ENCODE assay signal across 1 cellular context in the genomic region with DNA sequence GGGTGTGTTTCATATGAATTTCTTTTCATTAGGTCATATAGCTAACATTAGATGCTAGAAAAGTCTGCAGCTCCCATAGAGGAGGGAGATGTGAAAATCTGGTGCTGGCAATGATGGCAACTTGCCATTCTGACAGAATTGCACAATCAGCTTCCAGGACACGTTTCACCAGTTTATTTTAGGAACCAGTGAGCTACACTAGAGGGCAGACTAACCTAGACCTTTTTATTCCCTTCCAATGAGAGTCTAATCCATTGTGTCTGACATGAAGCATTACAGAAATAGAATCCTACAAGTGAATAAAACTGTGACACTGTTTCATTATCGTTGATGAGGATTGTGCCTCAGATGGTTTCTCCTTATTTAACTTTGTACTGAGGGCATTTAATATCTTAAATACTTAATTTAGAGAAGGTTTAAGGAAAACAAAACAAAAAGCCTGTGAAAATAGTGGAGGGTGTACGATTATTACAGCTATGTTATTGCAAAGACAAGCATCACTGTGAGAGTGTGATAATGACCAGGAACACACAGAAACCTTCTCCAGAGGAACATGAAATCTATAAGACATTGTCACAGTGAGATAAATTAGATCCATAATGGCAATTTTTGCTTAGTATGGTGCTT.
TF ChIP-seq lines count a peak whose summit lies in the region.

No MANE protein-coding gene starts in this region.

TF ChIP-seq in K562, 482 proteins besides CTCF, POLR2A, EP300 and RAD21 (continued from another document and continues in another):
- TF ChIP-seq MYC (IDR thresholded peaks at IDR 0.05; ENCODE audit: low read depth, low read length): no peak
- TF ChIP-seq MYC (CRISPR knock-in tag; IDR thresholded peaks at IDR 0.05; ENCODE audit: borderline replicate concordance, low read depth): no peak
- TF ChIP-seq ZNF232 (CRISPR knock-in tag; IDR thresholded peaks at IDR 0.05): no peak
- TF ChIP-seq SIX5 (IDR thresholded peaks at IDR 0.05; ENCODE audit: borderline replicate concordance in 1 of 2, insufficient read depth in 1 of 2, low read depth in 1 of 2, low read length in 2 of 2): no peak
- peak; percentile 23; the same call in 1 of the 2 replicates for TF ChIP-seq ZNF316 (IDR thresholded peaks at IDR 0.05)
- TF ChIP-seq ZNF444 (CRISPR knock-in tag; IDR thresholded peaks at IDR 0.05): no peak
- TF ChIP-seq, protein P1, sequence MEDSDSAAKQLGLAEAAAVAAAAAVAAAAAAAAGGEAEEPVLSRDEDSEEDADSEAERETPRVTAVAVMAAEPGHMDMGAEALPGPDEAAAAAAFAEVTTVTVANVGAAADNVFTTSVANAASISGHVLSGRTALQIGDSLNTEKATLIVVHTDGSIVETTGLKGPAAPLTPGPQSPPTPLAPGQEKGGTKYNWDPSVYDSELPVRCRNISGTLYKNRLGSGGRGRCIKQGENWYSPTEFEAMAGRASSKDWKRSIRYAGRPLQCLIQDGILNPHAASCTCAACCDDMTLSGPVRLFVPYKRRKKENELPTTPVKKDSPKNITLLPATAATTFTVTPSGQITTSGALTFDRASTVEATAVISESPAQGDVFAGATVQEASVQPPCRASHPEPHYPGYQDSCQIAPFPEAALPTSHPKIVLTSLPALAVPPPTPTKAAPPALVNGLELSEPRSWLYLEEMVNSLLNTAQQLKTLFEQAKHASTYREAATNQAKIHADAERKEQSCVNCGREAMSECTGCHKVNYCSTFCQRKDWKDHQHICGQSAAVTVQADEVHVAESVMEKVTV (CRISPR knock-in tag; IDR thresholded peaks at IDR 0.05): peak; percentile 39; the same call in 1 of the 2 replicates
- no peak for TF ChIP-seq SRSF9 (IDR thresholded peaks at IDR 0.05; ENCODE audit: borderline replicate concordance, low read depth, low read length)
- TF ChIP-seq RBM15 (IDR thresholded peaks at IDR 0.05; ENCODE audit: insufficient read depth, low read length): no peak
- no peak for TF ChIP-seq HNRNPL (IDR thresholded peaks at IDR 0.05; ENCODE audit: low read depth, low read length)
- TF ChIP-seq ZNF253 (CRISPR knock-in tag; conservative IDR thresholded peaks at IDR 0.05): no peak
- TF ChIP-seq ZKSCAN8 (CRISPR knock-in tag; IDR thresholded peaks at IDR 0.05): no peak
- TF ChIP-seq CEBPG (CRISPR knock-in tag; IDR thresholded peaks at IDR 0.05): peak; percentile 81
- TF ChIP-seq CEBPG (tag; conservative IDR thresholded peaks at IDR 0.05 in 1 of 2, IDR thresholded peaks at IDR 0.05 in 1 of 2): peak; percentile 94 to 98
- TF ChIP-seq MEF2A (IDR thresholded peaks at IDR 0.05; ENCODE audit: control insufficient read depth, low read depth, low read length): no peak
- TF ChIP-seq IFI16 (CRISPR knock-in tag; IDR thresholded peaks at IDR 0.05): no peak
- TF ChIP-seq, protein P2, sequence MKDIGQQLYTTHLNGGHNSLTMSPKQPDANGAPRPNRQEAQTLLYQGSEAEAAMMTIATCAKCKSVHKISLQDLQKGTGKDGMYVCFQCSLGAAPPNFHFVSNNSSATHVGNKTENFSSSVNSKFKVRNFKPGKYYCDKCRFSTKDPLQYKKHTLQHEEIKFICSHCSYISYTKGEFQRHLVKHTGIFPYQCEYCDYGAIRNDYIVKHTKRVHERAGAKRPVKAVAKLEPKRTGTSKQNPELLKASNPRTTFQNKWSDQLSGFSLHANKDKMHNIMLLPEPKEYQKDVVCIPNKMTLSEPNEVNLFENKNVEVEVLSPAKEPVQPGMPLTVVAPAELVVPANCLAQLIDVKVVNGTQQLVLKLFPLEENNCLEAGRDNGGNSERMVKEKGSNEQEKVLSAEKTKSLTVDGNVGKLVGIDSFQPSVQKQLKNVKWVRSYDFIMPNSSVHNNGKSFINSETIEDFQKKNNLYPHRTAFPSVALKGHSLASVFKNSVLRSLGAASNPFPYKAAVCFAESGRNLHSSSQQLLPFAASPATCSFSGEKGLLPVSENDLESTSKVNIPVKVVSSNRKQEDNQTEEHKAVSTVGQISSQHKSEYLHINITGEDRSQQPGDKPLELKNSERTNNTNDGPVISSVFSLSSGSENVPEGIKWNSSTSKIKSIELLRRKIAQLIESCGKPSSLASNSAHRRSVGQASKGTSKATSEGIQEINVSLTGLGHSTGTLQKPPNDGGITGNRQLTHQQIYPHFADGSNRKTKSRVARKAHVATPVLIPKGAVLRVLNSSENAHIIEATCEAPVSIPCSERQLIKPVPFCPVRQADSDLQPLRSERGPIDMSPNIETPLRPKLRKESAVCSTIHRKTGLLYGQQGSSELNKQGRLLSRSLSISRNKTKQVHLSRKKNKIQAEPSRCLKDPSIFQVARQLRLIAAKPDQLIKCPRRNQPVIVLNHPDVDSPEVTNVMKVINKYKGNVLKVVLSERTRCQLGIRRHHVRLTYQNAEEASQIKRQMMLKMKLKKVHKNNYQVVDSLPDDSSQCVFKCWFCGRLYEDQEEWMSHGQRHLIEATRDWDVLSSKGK (CRISPR knock-in tag; IDR thresholded peaks at IDR 0.05): no peak
- no peak for TF ChIP-seq NR1H2 (CRISPR knock-in tag; IDR thresholded peaks at IDR 0.05)
- no peak for TF ChIP-seq THRAP3 (IDR thresholded peaks at IDR 0.05; ENCODE audit: borderline replicate concordance)
- TF ChIP-seq ZNF778 (CRISPR knock-in tag; IDR thresholded peaks at IDR 0.05): no peak
- no peak for TF ChIP-seq EGR1 (conservative IDR thresholded peaks at IDR 0.05)
- TF ChIP-seq CEBPB (tag; IDR thresholded peaks at IDR 0.05): peak; percentile 99
- TF ChIP-seq, protein P3, sequence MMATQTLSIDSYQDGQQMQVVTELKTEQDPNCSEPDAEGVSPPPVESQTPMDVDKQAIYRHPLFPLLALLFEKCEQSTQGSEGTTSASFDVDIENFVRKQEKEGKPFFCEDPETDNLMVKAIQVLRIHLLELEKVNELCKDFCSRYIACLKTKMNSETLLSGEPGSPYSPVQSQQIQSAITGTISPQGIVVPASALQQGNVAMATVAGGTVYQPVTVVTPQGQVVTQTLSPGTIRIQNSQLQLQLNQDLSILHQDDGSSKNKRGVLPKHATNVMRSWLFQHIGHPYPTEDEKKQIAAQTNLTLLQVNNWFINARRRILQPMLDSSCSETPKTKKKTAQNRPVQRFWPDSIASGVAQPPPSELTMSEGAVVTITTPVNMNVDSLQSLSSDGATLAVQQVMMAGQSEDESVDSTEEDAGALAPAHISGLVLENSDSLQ (IDR thresholded peaks at IDR 0.05): no peak
- no peak for TF ChIP-seq ETV1 (tag; conservative IDR thresholded peaks at IDR 0.05; ENCODE audit: low read depth)
- TF ChIP-seq, protein P4, sequence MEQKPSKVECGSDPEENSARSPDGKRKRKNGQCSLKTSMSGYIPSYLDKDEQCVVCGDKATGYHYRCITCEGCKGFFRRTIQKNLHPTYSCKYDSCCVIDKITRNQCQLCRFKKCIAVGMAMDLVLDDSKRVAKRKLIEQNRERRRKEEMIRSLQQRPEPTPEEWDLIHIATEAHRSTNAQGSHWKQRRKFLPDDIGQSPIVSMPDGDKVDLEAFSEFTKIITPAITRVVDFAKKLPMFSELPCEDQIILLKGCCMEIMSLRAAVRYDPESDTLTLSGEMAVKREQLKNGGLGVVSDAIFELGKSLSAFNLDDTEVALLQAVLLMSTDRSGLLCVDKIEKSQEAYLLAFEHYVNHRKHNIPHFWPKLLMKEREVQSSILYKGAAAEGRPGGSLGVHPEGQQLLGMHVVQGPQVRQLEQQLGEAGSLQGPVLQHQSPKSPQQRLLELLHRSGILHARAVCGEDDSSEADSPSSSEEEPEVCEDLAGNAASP (IDR thresholded peaks at IDR 0.05): no peak
- TF ChIP-seq, protein P5, sequence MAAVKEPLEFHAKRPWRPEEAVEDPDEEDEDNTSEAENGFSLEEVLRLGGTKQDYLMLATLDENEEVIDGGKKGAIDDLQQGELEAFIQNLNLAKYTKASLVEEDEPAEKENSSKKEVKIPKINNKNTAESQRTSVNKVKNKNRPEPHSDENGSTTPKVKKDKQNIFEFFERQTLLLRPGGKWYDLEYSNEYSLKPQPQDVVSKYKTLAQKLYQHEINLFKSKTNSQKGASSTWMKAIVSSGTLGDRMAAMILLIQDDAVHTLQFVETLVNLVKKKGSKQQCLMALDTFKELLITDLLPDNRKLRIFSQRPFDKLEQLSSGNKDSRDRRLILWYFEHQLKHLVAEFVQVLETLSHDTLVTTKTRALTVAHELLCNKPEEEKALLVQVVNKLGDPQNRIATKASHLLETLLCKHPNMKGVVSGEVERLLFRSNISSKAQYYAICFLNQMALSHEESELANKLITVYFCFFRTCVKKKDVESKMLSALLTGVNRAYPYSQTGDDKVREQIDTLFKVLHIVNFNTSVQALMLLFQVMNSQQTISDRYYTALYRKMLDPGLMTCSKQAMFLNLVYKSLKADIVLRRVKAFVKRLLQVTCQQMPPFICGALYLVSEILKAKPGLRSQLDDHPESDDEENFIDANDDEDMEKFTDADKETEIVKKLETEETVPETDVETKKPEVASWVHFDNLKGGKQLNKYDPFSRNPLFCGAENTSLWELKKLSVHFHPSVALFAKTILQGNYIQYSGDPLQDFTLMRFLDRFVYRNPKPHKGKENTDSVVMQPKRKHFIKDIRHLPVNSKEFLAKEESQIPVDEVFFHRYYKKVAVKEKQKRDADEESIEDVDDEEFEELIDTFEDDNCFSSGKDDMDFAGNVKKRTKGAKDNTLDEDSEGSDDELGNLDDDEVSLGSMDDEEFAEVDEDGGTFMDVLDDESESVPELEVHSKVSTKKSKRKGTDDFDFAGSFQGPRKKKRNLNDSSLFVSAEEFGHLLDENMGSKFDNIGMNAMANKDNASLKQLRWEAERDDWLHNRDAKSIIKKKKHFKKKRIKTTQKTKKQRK (IDR thresholded peaks at IDR 0.05; ENCODE audit: borderline replicate concordance, low read depth, low read length): no peak
- no peak for TF ChIP-seq KAT2B (IDR thresholded peaks at IDR 0.05; ENCODE audit: low read depth, low read length)
- TF ChIP-seq, protein P6, sequence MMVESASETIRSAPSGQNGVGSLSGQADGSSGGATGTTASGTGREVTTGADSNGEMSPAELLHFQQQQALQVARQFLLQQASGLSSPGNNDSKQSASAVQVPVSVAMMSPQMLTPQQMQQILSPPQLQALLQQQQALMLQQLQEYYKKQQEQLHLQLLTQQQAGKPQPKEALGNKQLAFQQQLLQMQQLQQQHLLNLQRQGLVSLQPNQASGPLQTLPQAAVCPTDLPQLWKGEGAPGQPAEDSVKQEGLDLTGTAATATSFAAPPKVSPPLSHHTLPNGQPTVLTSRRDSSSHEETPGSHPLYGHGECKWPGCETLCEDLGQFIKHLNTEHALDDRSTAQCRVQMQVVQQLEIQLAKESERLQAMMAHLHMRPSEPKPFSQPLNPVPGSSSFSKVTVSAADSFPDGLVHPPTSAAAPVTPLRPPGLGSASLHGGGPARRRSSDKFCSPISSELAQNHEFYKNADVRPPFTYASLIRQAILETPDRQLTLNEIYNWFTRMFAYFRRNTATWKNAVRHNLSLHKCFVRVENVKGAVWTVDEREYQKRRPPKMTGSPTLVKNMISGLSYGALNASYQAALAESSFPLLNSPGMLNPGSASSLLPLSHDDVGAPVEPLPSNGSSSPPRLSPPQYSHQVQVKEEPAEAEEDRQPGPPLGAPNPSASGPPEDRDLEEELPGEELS (CRISPR knock-in tag; IDR thresholded peaks at IDR 0.05; ENCODE audit: borderline replicate concordance): no peak
- TF ChIP-seq, protein P7, sequence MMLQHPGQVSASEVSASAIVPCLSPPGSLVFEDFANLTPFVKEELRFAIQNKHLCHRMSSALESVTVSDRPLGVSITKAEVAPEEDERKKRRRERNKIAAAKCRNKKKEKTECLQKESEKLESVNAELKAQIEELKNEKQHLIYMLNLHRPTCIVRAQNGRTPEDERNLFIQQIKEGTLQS (IDR thresholded peaks at IDR 0.05): peak; percentile 53; the same call in 1 of the 2 replicates
- TF ChIP-seq, protein P7 (CRISPR knock-in tag; conservative IDR thresholded peaks at IDR 0.05): no peak
- no peak for TF ChIP-seq JUND (IDR thresholded peaks at IDR 0.05; ENCODE audit: borderline replicate concordance, low read depth, low read length)
- no peak for TF ChIP-seq JUND (tag; IDR thresholded peaks at IDR 0.05; ENCODE audit: borderline replicate concordance, low read depth, low read length)
- peak; percentile 46; the same call in 1 of the 2 replicates for TF ChIP-seq MAFK (IDR thresholded peaks at IDR 0.05; ENCODE audit: low read length)
- TF ChIP-seq, protein P8, sequence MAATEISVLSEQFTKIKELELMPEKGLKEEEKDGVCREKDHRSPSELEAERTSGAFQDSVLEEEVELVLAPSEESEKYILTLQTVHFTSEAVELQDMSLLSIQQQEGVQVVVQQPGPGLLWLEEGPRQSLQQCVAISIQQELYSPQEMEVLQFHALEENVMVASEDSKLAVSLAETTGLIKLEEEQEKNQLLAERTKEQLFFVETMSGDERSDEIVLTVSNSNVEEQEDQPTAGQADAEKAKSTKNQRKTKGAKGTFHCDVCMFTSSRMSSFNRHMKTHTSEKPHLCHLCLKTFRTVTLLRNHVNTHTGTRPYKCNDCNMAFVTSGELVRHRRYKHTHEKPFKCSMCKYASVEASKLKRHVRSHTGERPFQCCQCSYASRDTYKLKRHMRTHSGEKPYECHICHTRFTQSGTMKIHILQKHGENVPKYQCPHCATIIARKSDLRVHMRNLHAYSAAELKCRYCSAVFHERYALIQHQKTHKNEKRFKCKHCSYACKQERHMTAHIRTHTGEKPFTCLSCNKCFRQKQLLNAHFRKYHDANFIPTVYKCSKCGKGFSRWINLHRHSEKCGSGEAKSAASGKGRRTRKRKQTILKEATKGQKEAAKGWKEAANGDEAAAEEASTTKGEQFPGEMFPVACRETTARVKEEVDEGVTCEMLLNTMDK (IDR thresholded peaks at IDR 0.05; ENCODE audit: borderline replicate concordance, insufficient read depth, low read depth, low read length, poor library complexity, severe bottlenecking): peak; percentile 76
- TF ChIP-seq, protein P9, sequence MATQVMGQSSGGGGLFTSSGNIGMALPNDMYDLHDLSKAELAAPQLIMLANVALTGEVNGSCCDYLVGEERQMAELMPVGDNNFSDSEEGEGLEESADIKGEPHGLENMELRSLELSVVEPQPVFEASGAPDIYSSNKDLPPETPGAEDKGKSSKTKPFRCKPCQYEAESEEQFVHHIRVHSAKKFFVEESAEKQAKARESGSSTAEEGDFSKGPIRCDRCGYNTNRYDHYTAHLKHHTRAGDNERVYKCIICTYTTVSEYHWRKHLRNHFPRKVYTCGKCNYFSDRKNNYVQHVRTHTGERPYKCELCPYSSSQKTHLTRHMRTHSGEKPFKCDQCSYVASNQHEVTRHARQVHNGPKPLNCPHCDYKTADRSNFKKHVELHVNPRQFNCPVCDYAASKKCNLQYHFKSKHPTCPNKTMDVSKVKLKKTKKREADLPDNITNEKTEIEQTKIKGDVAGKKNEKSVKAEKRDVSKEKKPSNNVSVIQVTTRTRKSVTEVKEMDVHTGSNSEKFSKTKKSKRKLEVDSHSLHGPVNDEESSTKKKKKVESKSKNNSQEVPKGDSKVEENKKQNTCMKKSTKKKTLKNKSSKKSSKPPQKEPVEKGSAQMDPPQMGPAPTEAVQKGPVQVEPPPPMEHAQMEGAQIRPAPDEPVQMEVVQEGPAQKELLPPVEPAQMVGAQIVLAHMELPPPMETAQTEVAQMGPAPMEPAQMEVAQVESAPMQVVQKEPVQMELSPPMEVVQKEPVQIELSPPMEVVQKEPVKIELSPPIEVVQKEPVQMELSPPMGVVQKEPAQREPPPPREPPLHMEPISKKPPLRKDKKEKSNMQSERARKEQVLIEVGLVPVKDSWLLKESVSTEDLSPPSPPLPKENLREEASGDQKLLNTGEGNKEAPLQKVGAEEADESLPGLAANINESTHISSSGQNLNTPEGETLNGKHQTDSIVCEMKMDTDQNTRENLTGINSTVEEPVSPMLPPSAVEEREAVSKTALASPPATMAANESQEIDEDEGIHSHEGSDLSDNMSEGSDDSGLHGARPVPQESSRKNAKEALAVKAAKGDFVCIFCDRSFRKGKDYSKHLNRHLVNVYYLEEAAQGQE (CRISPR knock-in tag; IDR thresholded peaks at IDR 0.05; ENCODE audit: low read depth): no peak
- TF ChIP-seq ZNF766 (CRISPR knock-in tag; conservative IDR thresholded peaks at IDR 0.05): no peak
